In genomic region chr5:179820127-179820482, GRCh38 we compare ENCODE assay signal across 8 cellular contexts. TPM values are rescaled to one million over a fixed set of nuclear protein-coding genes. Genes with fewer than 3 reads are reported as not detected.
DNase-seq lines count a peak whose midpoint lies in the region; ATAC-seq and TF ChIP-seq lines count a peak whose summit lies in the region.

No MANE protein-coding gene starts in this region.

- intact Hi-C loops in CD14-positive monocyte (cut with micrococcal nuclease): loop anchor here (2.0 to 10.0 kb wide), 4 partner anchors 13 to 195 kb away; partner anchors contain the start of genes HNRNPH1 (in 1 of the 2) and MGAT4B (in 1 of the 2)

- H3K4me1 Mint-ChIP-seq in CD14-positive monocyte: peaks cover 56% of the 10 kb centered on the region
- H3K4me1 Mint-ChIP-seq in neural crest cell: peaks cover 43% of the 10 kb centered on the region

- H3K27me3 ChIP-seq in OCI-LY1 (ENCODE audit: insufficient read depth, low read length) (no peaks in the 10 kb centered on the region), duodenal mucosa (ENCODE audit: control insufficient read depth in 1 of 2, insufficient read depth in 2 of 2, low read length in 2 of 2) (no peaks in the 10 kb centered on the region)

- H3K36me3 ChIP-seq in OCI-LY1 (ENCODE audit: insufficient read depth, low read length) (peaks cover 30% of the 10 kb centered on the region), duodenal mucosa (ENCODE audit: control insufficient read depth in 1 of 2, insufficient read depth in 2 of 2, low read length in 2 of 2) (peaks cover 27 to 28% of the 10 kb centered on the region in 2 donors)

- no peaks in the 10 kb centered on the region for H4K20me1 ChIP-seq in OCI-LY1 (ENCODE audit: insufficient read depth, low read length)

- no peak for DNase-seq in CD14-positive monocyte (ENCODE audit: low spot score)
- no peak for DNase-seq in neural crest cell (ENCODE audit: low read depth, low spot score)
- no peak for DNase-seq in HK-2 (ENCODE audit: unreplicated experiment)
- DNase-seq in NCI-H510A (lab: John Stamatoyannopoulos, UW): no peak
- no peak for DNase-seq in NCI-H1436 treated with DMSO at 0.1 percent for 48 hours (lab: John Stamatoyannopoulos, UW)

- peak overlapping the region; percentile 77 for H3K4me2 ChIP-seq in OCI-LY1 (ENCODE audit: low read length)

- H3K4me3 Mint-ChIP-seq in CD14-positive monocyte (peak overlapping the region; percentile 78 to 82), neural crest cell (peak overlapping the region; percentile 85)

- H3K79me2 ChIP-seq in OCI-LY1 (ENCODE audit: insufficient read depth, low read length): peaks cover 10% of the 10 kb centered on the region; the same call in 1 of the 2 replicates

- no peak overlapping the region for H2AFZ ChIP-seq in OCI-LY1 (ENCODE audit: low read length)

- H3K27me3 Mint-ChIP-seq in CD14-positive monocyte (ENCODE audit: low read depth in 3 of 3) (peaks cover 9 to 18% (median 18%) of the 10 kb centered on the region in 3 donors), neural crest cell (ENCODE audit: low read depth) (peaks cover 12% of the 10 kb centered on the region)

- no peaks in the 10 kb centered on the region for H3K9me2 ChIP-seq in OCI-LY1 (ENCODE audit: low read depth, low read length)

- H3K9me3 ChIP-seq in OCI-LY1 (ENCODE audit: low read length): no peaks in the 10 kb centered on the region
- no peaks in the 10 kb centered on the region for H3K9me3 ChIP-seq in duodenal mucosa (ENCODE audit: control insufficient read depth in 1 of 2, low read length in 2 of 2)

- ATAC-seq in GM18498 (IDR thresholded peaks at IDR 0.05; ENCODE audit: unreplicated experiment): no peak

- H3F3A ChIP-seq in OCI-LY1 (ENCODE audit: insufficient read depth, low read length): no peaks in the 10 kb centered on the region

- H3K4me3 ChIP-seq in OCI-LY1 (ENCODE audit: low read depth, low read length, poor library complexity, severe bottlenecking) (peak overlapping the region; percentile 88), duodenal mucosa (ENCODE audit: low read depth in 1 of 2, low read length in 2 of 2) (peak overlapping the region; percentile 74 to 88)

- H3K9me3 Mint-ChIP-seq in CD14-positive monocyte (peaks cover 0 to 3% (median 0%) of the 10 kb centered on the region in 7 donors), neural crest cell (no peaks in the 10 kb centered on the region)

- H3K36me3 Mint-ChIP-seq in CD14-positive monocyte (peaks cover 34 to 39% of the 10 kb centered on the region in 2 donors), neural crest cell (ENCODE audit: low read depth) (peaks cover 7% of the 10 kb centered on the region)

- peaks cover 45% of the 10 kb centered on the region for H3K4me1 ChIP-seq in OCI-LY1 (ENCODE audit: insufficient read depth, low read length, severe bottlenecking)
- peaks cover 47 to 65% of the 10 kb centered on the region in 2 donors for H3K4me1 ChIP-seq in duodenal mucosa (ENCODE audit: control insufficient read depth in 1 of 2, insufficient read depth in 2 of 2, low read length in 2 of 2)

- H3K27ac Mint-ChIP-seq in CD14-positive monocyte: peak overlapping the region; percentile 89 to 96 (median 95)
- H3K27ac Mint-ChIP-seq in neural crest cell (ENCODE audit: unreplicated experiment): peak overlapping the region; percentile 86

- H3K27ac ChIP-seq in OCI-LY1 (ENCODE audit: low read depth, low read length, poor library complexity, severe bottlenecking): peak overlapping the region; percentile 72
- peak overlapping the region; percentile 99 for H3K27ac ChIP-seq in duodenal mucosa (ENCODE audit: low read depth, low read length)

- TF ChIP-seq CTCF in CD14-positive monocyte (IDR thresholded peaks at IDR 0.05): no peak
- no peak for TF ChIP-seq CTCF in OCI-LY1 (IDR thresholded peaks at IDR 0.05; ENCODE audit: low read length)
- TF ChIP-seq CTCF in neural crest cell (conservative IDR thresholded peaks at IDR 0.05): no peak

- H3K9ac ChIP-seq in OCI-LY1 (ENCODE audit: low read length): peak overlapping the region; percentile 82
- peak overlapping the region; percentile 93 to 98 for H3K9ac ChIP-seq in duodenal mucosa (ENCODE audit: low read depth in 1 of 2, low read length in 2 of 2)

RNA-seq across cellular contexts. Expression of gene SQSTM1, which starts 0.6 kb away (rescaled TPM):
- polyA plus RNA-seq in CD14-positive monocyte: 100 to 1,000 TPM; 275 to 312 TPM
- 67.6 and 69.5 TPM in 2 replicates for total RNA-seq in neural crest cell

RNA-seq across cellular contexts. Expression of gene MGAT4B, which starts 13.4 kb away (rescaled TPM):
- polyA plus RNA-seq in CD14-positive monocyte: 10 to 100 TPM; 12.4 to 14.3 TPM
- 120 and 124 TPM in 2 replicates for total RNA-seq in neural crest cell

RNA-seq across cellular contexts. Expression of gene LTC4S, which starts 26.3 kb away (rescaled TPM):
- polyA plus RNA-seq in CD14-positive monocyte: under 1 TPM; 0.65 to 0.69 TPM
- 2.4 and 3.3 TPM in 2 replicates for total RNA-seq in neural crest cell

RNA-seq across cellular contexts. Expression of gene MRNIP, which starts 38.5 kb away (rescaled TPM):
- 1 to 10 TPM; 1.2 to 1.4 TPM for polyA plus RNA-seq in CD14-positive monocyte
- 40.9 and 42.2 TPM in 2 replicates for total RNA-seq in neural crest cell
